In the genomic region with DNA sequence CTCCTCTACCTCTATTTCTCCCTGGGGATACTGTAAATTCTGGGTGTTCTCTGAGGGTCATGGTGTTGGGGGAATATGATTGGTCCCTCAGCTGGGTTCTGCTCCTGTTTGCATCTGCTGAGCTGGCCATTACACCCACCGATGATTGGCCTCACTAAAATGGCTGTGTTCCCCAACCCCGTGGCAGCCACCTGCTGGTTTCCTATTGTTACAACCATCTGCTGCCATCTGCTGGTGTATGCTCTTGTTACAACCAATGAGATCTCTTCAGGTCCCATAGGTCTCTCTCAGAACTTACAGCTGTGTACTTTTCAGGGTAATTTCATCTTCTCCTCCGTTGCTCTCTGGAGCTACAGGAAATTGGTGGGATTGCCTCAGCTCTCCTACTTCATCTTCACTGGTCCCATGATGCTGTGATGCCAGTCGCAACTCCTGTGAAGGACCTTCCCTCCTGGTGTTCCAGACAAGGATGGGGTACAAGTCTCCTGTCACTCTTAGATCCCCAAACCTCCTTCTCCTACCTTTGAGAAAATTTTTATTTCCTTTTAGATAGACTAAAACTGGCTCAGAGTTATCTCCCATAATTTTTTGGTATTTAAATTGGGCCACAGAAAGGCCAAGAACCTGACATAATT, we compare ENCODE assay signal across 8 cellular contexts.
DNase-seq lines count a peak whose midpoint lies in the region; FAIRE-seq and TF ChIP-seq lines count a peak whose summit lies in the region.

No MANE protein-coding gene starts in this region.

- TF ChIP-seq CTCF in neural progenitor cell (IDR thresholded peaks at IDR 0.05), result peak; percentile 78

- H3K9ac ChIP-seq in neural progenitor cell, result no peak overlapping the region

- peak; percentile 10 for FAIRE-seq in RCC 7860 (lab: Jason Lieb, UNC)

- no peak overlapping the region for H3K27ac ChIP-seq in neural progenitor cell

- H3K4me1 ChIP-seq in neural progenitor cell, result no peaks in the 10 kb centered on the region

- H3K4me3 Mint-ChIP-seq in neural progenitor cell, result no peak overlapping the region

- H3K9me3 Mint-ChIP-seq in neural progenitor cell, result no peaks in the 10 kb centered on the region

- H3K4me1 Mint-ChIP-seq in neural progenitor cell, result peaks cover 2% of the 10 kb centered on the region

- no peak overlapping the region for H3K27ac Mint-ChIP-seq in neural progenitor cell

- no peaks in the 10 kb centered on the region for H4K20me1 ChIP-seq in neural progenitor cell (ENCODE audit: low read depth)

- H3K4me2 ChIP-seq in neural progenitor cell, result no peak overlapping the region

- H3K9me3 ChIP-seq in neural progenitor cell (ENCODE audit: low read depth), result no peaks in the 10 kb centered on the region

- H3F3A ChIP-seq in neural progenitor cell (ENCODE audit: low read depth), result no peaks in the 10 kb centered on the region

- peak overlapping the region; percentile 96 for H2AFZ ChIP-seq in neural progenitor cell (replicated peaks)

- DNase-seq in ELF-1 (ENCODE audit: low read depth, low spot score) (peak; percentile 84), H4 (ENCODE audit: low spot score) (peak; percentile 86), LHCN-M2 (ENCODE audit: low read depth) (peak; percentile 85), RCC 7860 (ENCODE audit: low spot score) (peak; percentile 59), fibroblast of peridontal ligament (ENCODE audit: extremely low read depth) (peak; percentile 90), neural progenitor cell (ENCODE audit: low spot score) (peak; percentile 89), stromal cell of bone marrow (ENCODE audit: low read depth) (peak; percentile 68)
- peak; percentile 78 to 80 for DNase-seq in activated T-cell treated with anti-CD3 and anti-CD28 coated beads, Interleukin-2, amount 50 U/mL, for 48 hours

- no peaks in the 10 kb centered on the region for H3K36me3 Mint-ChIP-seq in neural progenitor cell

- H3K4me3 ChIP-seq in neural progenitor cell, result no peak overlapping the region

- H3K79me2 ChIP-seq in neural progenitor cell (ENCODE audit: low read depth), result no peaks in the 10 kb centered on the region

- peaks cover 5% of the 10 kb centered on the region for H3K27me3 Mint-ChIP-seq in neural progenitor cell (ENCODE audit: insufficient read depth, low read depth)

- no peaks in the 10 kb centered on the region for H3K36me3 ChIP-seq in neural progenitor cell

- H3K27me3 ChIP-seq in neural progenitor cell, result no peaks in the 10 kb centered on the region
